Comparison of ENCODE assay signal across 6 cellular contexts in the genomic region with DNA sequence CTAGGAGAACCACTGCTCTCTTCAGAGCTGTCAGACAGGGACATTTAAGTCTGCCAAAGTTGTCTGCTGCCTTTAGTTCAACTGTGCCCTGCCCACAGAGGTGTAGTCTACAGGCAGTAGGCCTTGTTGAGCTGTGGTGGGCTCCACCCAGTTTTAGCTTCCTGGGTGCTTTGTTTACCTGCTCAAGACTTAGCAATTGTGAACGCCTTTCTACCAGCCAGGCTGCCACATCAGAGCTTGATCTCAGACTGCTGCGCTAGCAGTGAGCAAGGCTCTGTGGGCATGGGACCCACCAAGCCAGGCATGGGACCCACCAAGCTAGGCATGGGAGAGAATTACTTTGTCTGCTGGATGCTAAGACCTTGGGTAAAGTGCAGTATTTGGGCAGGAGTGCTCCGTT.
DNase-seq lines count a peak whose midpoint lies in the region; ATAC-seq and TF ChIP-seq lines count a peak whose summit lies in the region.
"Not testable (repeated sequence)": the region's sequence is repeated elsewhere in the genome, so short reads cannot be mapped to it uniquely, and the experiment has no call there.

No MANE protein-coding gene starts in this region.

- CTCF ChIA-PET in CD4-positive, alpha-beta T cell (lab: Charles Lee); naive thymus-derived CD4-positive, alpha-beta T cell (lab: Charles Lee): not testable (repeated sequence)

- intact Hi-C loops in CD4-positive, alpha-beta T cell (cut with DNase I, micrococcal nuclease); naive thymus-derived CD4-positive, alpha-beta T cell (cut with micrococcal nuclease): not testable (repeated sequence)

- ATAC-seq in CD4-positive, alpha-beta T cell (ENCODE audit: poor library complexity), result peak; percentile 90
- peak; percentile 94 for ATAC-seq in T-helper 17 cell
- ATAC-seq in central memory CD8-positive, alpha-beta T cell (replicated peaks; ENCODE audit: extremely low read depth, poor library complexity, severe bottlenecking), result peak; percentile 57
- ATAC-seq in effector memory CD8-positive, alpha-beta T cell (replicated peaks), result peak; percentile 35
- ATAC-seq in naive thymus-derived CD4-positive, alpha-beta T cell, result peak; percentile 64
- ATAC-seq in naive thymus-derived CD8-positive, alpha-beta T cell, result peak; percentile 88 to 89

- not testable (repeated sequence) for H3K27me3 Mint-ChIP-seq in CD4-positive, alpha-beta T cell; T-helper 17 cell; central memory CD8-positive, alpha-beta T cell; effector memory CD8-positive, alpha-beta T cell; naive thymus-derived CD4-positive, alpha-beta T cell; naive thymus-derived CD8-positive, alpha-beta T cell

- not testable (repeated sequence) for H3K9me3 Mint-ChIP-seq in CD4-positive, alpha-beta T cell; central memory CD8-positive, alpha-beta T cell; effector memory CD8-positive, alpha-beta T cell; naive thymus-derived CD4-positive, alpha-beta T cell; naive thymus-derived CD8-positive, alpha-beta T cell

- H3K27ac Mint-ChIP-seq in CD4-positive, alpha-beta T cell; T-helper 17 cell; central memory CD8-positive, alpha-beta T cell (ENCODE audit: low read depth); effector memory CD8-positive, alpha-beta T cell; naive thymus-derived CD4-positive, alpha-beta T cell; naive thymus-derived CD8-positive, alpha-beta T cell: not testable (repeated sequence)

- not testable (repeated sequence) for H3K36me3 Mint-ChIP-seq in CD4-positive, alpha-beta T cell (ENCODE audit: low read depth); T-helper 17 cell (ENCODE audit: low read depth); central memory CD8-positive, alpha-beta T cell (ENCODE audit: insufficient read depth); effector memory CD8-positive, alpha-beta T cell (ENCODE audit: insufficient read depth); naive thymus-derived CD4-positive, alpha-beta T cell; naive thymus-derived CD8-positive, alpha-beta T cell

- not testable (repeated sequence) for H3K4me1 ChIP-seq in naive thymus-derived CD4-positive, alpha-beta T cell (ENCODE audit: control insufficient read depth in 2 of 2, insufficient read depth in 2 of 2, low read length in 2 of 2)

- not testable (repeated sequence) for H3K36me3 ChIP-seq in naive thymus-derived CD4-positive, alpha-beta T cell (ENCODE audit: control insufficient read depth in 2 of 3, insufficient read depth in 3 of 3, low read length in 3 of 3)

- H3K27ac ChIP-seq in CD4-positive, alpha-beta T cell (ENCODE audit: low read depth, low read length); naive thymus-derived CD4-positive, alpha-beta T cell (ENCODE audit: low read depth, low read length): not testable (repeated sequence)

- H3K4me3 ChIP-seq in naive thymus-derived CD4-positive, alpha-beta T cell (ENCODE audit: low read length), result not testable (repeated sequence)

- not testable (repeated sequence) for TF ChIP-seq CTCF in CD4-positive, alpha-beta T cell (IDR thresholded peaks at IDR 0.05)

- H3K4me1 Mint-ChIP-seq in CD4-positive, alpha-beta T cell (ENCODE audit: low read depth); T-helper 17 cell; central memory CD8-positive, alpha-beta T cell; effector memory CD8-positive, alpha-beta T cell (ENCODE audit: low read depth in 2 of 2); naive thymus-derived CD4-positive, alpha-beta T cell; naive thymus-derived CD8-positive, alpha-beta T cell: not testable (repeated sequence)

- DNase-seq in CD4-positive, alpha-beta T cell; T-helper 17 cell; central memory CD8-positive, alpha-beta T cell (ENCODE audit: low spot score in 2 of 2); effector memory CD8-positive, alpha-beta T cell; naive thymus-derived CD4-positive, alpha-beta T cell; naive thymus-derived CD8-positive, alpha-beta T cell: not testable (repeated sequence)

- not testable (repeated sequence) for H3K4me3 Mint-ChIP-seq in CD4-positive, alpha-beta T cell; T-helper 17 cell; central memory CD8-positive, alpha-beta T cell; effector memory CD8-positive, alpha-beta T cell; naive thymus-derived CD4-positive, alpha-beta T cell; naive thymus-derived CD8-positive, alpha-beta T cell

- POLR2A ChIA-PET in CD4-positive, alpha-beta T cell (lab: Charles Lee); naive thymus-derived CD4-positive, alpha-beta T cell (lab: Charles Lee); naive thymus-derived CD8-positive, alpha-beta T cell (lab: Charles Lee): not testable (repeated sequence)

- not testable (repeated sequence) for H3K9me3 ChIP-seq in CD4-positive, alpha-beta T cell (ENCODE audit: control insufficient read depth, low read length); T-helper 17 cell (ENCODE audit: control insufficient read depth, low read length, poor library complexity, severe bottlenecking); naive thymus-derived CD4-positive, alpha-beta T cell (ENCODE audit: control insufficient read depth in 2 of 3, low read length in 3 of 3)

- H3K27me3 ChIP-seq in CD4-positive, alpha-beta T cell (ENCODE audit: control insufficient read depth, insufficient read depth, low read length); naive thymus-derived CD4-positive, alpha-beta T cell (ENCODE audit: control insufficient read depth in 2 of 2, insufficient read depth in 2 of 2, low read length in 2 of 2): not testable (repeated sequence)

Comparison
In these comparisons a context has a peak if more than half of its experiments do, and no peak if none do; other contexts are left out.
1. ATAC-seq: peak in every context shown above with its lines; median percentile 94 in T-helper 17 cell; 90 in CD4-positive, alpha-beta T cell; 88 in naive thymus-derived CD8-positive, alpha-beta T cell; 64 in naive thymus-derived CD4-positive, alpha-beta T cell; 57 in central memory CD8-positive, alpha-beta T cell; 35 in effector memory CD8-positive, alpha-beta T cell.